Comparison of ENCODE assay signal across 14 cellular contexts in the genomic region with DNA sequence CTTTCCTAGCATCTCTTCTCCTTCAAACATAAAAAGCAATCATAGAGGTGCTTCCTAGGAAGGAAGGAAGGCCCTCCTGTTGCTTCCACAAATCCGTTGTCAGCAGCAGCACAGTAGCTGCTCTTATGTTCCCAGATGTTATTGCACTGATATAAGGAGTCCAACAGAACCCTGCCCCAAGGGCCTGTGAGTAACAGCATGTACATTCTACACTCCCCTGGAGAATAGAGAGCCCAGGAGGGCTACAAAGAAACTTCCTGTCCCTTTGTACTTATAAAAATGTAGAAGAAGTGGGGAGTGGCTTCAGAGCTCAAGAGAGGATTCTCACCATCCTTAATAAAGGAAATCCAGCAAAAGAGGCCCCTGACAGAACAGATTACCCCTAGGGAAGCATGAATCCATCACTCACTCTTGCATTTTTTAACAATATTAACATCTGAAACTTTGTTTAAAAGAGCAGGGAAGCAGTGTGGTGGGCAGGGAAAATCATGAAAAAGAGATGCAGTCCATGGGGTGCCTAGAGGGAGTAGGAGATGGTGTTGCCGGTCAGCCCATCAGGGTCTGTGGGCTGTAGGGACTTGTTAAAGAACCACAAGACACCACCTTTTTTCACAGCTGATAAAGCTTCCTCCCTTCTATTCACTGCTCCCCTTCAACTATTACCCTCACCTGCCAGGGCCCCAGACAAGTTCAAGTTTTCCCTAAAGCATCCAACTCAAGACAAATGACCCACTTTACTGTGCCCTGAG.
DNase-seq lines count a peak whose midpoint lies in the region; ATAC-seq and TF ChIP-seq lines count a peak whose summit lies in the region.
"Had no signal": no experiment of that assay in that cellular context is flagged by ENCODE, and none has a peak within 500 bp of the region (broad histone marks: within the 10 kb centered on the region; RNA-seq: fewer than 3 reads in every experiment).

No MANE protein-coding gene starts in this region.

- TF ChIP-seq CTCF in gastroesophageal sphincter (IDR thresholded peaks at IDR 0.05) (no peak), smooth muscle cell (IDR thresholded peaks at IDR 0.05; ENCODE audit: borderline replicate concordance, insufficient read depth, poor library complexity, severe bottlenecking) (no peak)

- 29 to 55% methylated on average over 1 of the region's 2 CpGs for WGBS in gastroesophageal sphincter (ENCODE audit: low coverage in 1 of 2), 2 donors
- WGBS in smooth muscle cell (ENCODE audit: low lambda C conversion rate): 53% methylated on average over 2 of the region's 2 CpGs

- no peak for ATAC-seq in gastroesophageal sphincter
- no peak for ATAC-seq in GM21367 (IDR thresholded peaks at IDR 0.05; ENCODE audit: unreplicated experiment)
- no peak for ATAC-seq in GM19324 (IDR thresholded peaks at IDR 0.05; ENCODE audit: low FRiP score, unreplicated experiment)

- H3K4me2 ChIP-seq in smooth muscle cell: no peak overlapping the region

- no peaks in the 10 kb centered on the region for H3F3A ChIP-seq in smooth muscle cell (ENCODE audit: low read depth)

- peaks cover 3 to 48% (median 9%) of the 10 kb centered on the region in 3 donors for H3K4me1 ChIP-seq in gastroesophageal sphincter
- H3K4me1 ChIP-seq in smooth muscle cell (ENCODE audit: low read depth): peaks cover 13% of the 10 kb centered on the region

- H3K9ac ChIP-seq in smooth muscle cell (ENCODE audit: low read depth): no peak overlapping the region

- no peaks in the 10 kb centered on the region for H3K9me3 ChIP-seq in gastroesophageal sphincter
- no peaks in the 10 kb centered on the region for H3K9me3 ChIP-seq in smooth muscle cell (replicated peaks; ENCODE audit: low read depth)
- H3K9me3 ChIP-seq: right lobe of liver, thoracic aorta had no signal

- TF ChIP-seq POLR2A in gastroesophageal sphincter (IDR thresholded peaks at IDR 0.05): no peak

- TF ChIP-seq EP300 in gastroesophageal sphincter (IDR thresholded peaks at IDR 0.05): no peak

- peak overlapping the region; percentile 36 for H2AFZ ChIP-seq in smooth muscle cell (ENCODE audit: low read depth)

- H4K20me1 ChIP-seq in smooth muscle cell (ENCODE audit: low read depth): no peaks in the 10 kb centered on the region

- H3K27ac ChIP-seq in gastroesophageal sphincter (peak overlapping the region in 3 of 4 donors; percentile 11 to 66 (median 63)), smooth muscle cell (ENCODE audit: low read depth) (no peak overlapping the region)
- H3K27ac ChIP-seq: 22Rv1, thoracic aorta had no signal

- DNase-seq in NCI-H1105 treated with DMSO at 0.1 percent for 48 hours (lab: John Stamatoyannopoulos, UW): peak; percentile 7
- DNase-seq in NCI-H1105 (lab: John Stamatoyannopoulos, UW): no peak
- peak; percentile 73 for DNase-seq in T1000 (lab: John Stamatoyannopoulos, UW)
- no peak for DNase-seq in smooth muscle cell (lab: John Stamatoyannopoulos, UW; ENCODE audit: unreplicated experiment)
- no peak for DNase-seq in foreskin melanocyte
- DNase-seq: activated naive CD8-positive, alpha-beta T cell treated with anti-CD3 and anti-CD28 coated beads, Interleukin-2, amount 10 ng/mL, durations not matched to agents 7 days and 5 days; NK-92 treated with Interleukin-12 subunit alpha and Interleukin-12 subunit beta, amount 100 ng/mL, for 24 hours; right lobe of liver; T-helper 2 cell had no signal

- no peaks in the 10 kb centered on the region for H3K79me2 ChIP-seq in smooth muscle cell (ENCODE audit: low read depth)

- H3K36me3 ChIP-seq in gastroesophageal sphincter (no peaks in the 10 kb centered on the region), smooth muscle cell (ENCODE audit: low read depth) (no peaks in the 10 kb centered on the region)
- H3K36me3 ChIP-seq: right lobe of liver, thoracic aorta had no signal

- H3K4me3 ChIP-seq in gastroesophageal sphincter: no peak overlapping the region
- no peak overlapping the region for H3K4me3 ChIP-seq in smooth muscle cell
- H3K4me3 ChIP-seq: right lobe of liver, thoracic aorta had no signal

- H3K27me3 ChIP-seq in gastroesophageal sphincter: no peaks in the 10 kb centered on the region
- no peaks in the 10 kb centered on the region for H3K27me3 ChIP-seq in smooth muscle cell (ENCODE audit: low read depth)
- H3K27me3 ChIP-seq: right lobe of liver had no signal

Comparison
In these comparisons a context has a peak if more than half of its experiments do, and no peak if none do; other contexts are left out.
1. DNase-seq: peak in NCI-H1105 treated with DMSO at 0.1 percent for 48 hours (single experiment) and T1000 (single experiment); none in NCI-H1105 (single experiment), smooth muscle cell (single experiment) and foreskin melanocyte (single experiment).